ENCODE assay signal across 17 cellular contexts in genomic region chr1:232037774-232038388, GRCh38.
"Had no signal": no experiment of that assay in that cellular context is flagged by ENCODE, and none has a peak within 500 bp of the region (broad histone marks: within the 10 kb centered on the region; RNA-seq: fewer than 3 reads in every experiment).

No MANE protein-coding gene starts in this region.

- H3K9me3 Mint-ChIP-seq: activated CD4-positive, alpha-beta T cell treated with anti-CD3 and anti-CD28 coated beads, Interleukin-2, amount 10 ng/mL, durations not matched to agents 7 days and 5 days; activated naive CD4-positive, alpha-beta T cell treated with anti-CD3 and anti-CD28 coated beads for 36 hours; activated T-helper 17 cell treated with anti-CD3 and anti-CD28 coated beads, Interleukin-2, amount 50 U/mL, for 72 hours; memory B cell; T-helper 1 cell treated with Interleukin-12 subunit alpha and Interleukin-12 subunit beta and Interleukin-4 antibody, amounts not matched to agents 30 μg/mL and 1 μg/mL, for 36 hours had no signal

- H3K27me3 ChIP-seq: heart right ventricle, stomach had no signal

- H3K9me3 ChIP-seq: heart right ventricle, stomach had no signal

- H3K4me1 Mint-ChIP-seq: activated CD4-positive, alpha-beta T cell treated with anti-CD3 and anti-CD28 coated beads, Interleukin-2, amount 10 ng/mL, durations not matched to agents 7 days and 5 days; activated T-helper 17 cell treated with anti-CD3 and anti-CD28 coated beads, Interleukin-2, amount 50 U/mL, for 72 hours; memory B cell had no signal

- H3K27ac Mint-ChIP-seq: activated CD4-positive, alpha-beta T cell treated with anti-CD3 and anti-CD28 coated beads, Interleukin-2, amount 10 ng/mL, durations not matched to agents 7 days and 5 days; activated naive CD4-positive, alpha-beta T cell treated with anti-CD3 and anti-CD28 coated beads for 36 hours; activated T-helper 17 cell treated with anti-CD3 and anti-CD28 coated beads, Interleukin-2, amount 50 U/mL, for 72 hours; memory B cell; T-helper 1 cell treated with Interleukin-12 subunit alpha and Interleukin-12 subunit beta and Interleukin-4 antibody, amounts not matched to agents 30 μg/mL and 1 μg/mL, for 36 hours had no signal

- H3K36me3 ChIP-seq: stomach had no signal

- DNase-seq: activated CD4-positive, alpha-beta T cell treated with anti-CD3 and anti-CD28 coated beads, Interleukin-2, amount 10 ng/mL, durations not matched to agents 7 days and 5 days; activated CD4-positive, CD25-positive, alpha-beta regulatory T cell; activated CD8-positive, alpha-beta memory T cell treated with anti-CD3 and anti-CD28 coated beads for 24 hours; activated naive CD4-positive, alpha-beta T cell treated with anti-CD3 and anti-CD28 coated beads for 36 hours; activated T-cell treated with anti-CD3 and anti-CD28 coated beads for 4 hours; stimulated activated CD4-positive, alpha-beta T cell treated with anti-CD3 and anti-CD28 coated beads, Interleukin-4, amount 100 ng/mL, for 1 hour; stimulated activated CD8-positive, alpha-beta memory T cell treated with anti-CD3 and anti-CD28 coated beads, Interleukin-4, amount 100 ng/mL, for 48 hours; stomach had no signal

- H3K4me3 Mint-ChIP-seq: activated CD4-positive, alpha-beta T cell treated with anti-CD3 and anti-CD28 coated beads, Interleukin-2, amount 10 ng/mL, durations not matched to agents 7 days and 5 days; activated naive CD4-positive, alpha-beta T cell treated with anti-CD3 and anti-CD28 coated beads for 36 hours; activated T-helper 17 cell treated with anti-CD3 and anti-CD28 coated beads, Interleukin-2, amount 50 U/mL, for 72 hours; memory B cell; T-helper 1 cell treated with Interleukin-12 subunit alpha and Interleukin-12 subunit beta and Interleukin-4 antibody, amounts not matched to agents 30 μg/mL and 1 μg/mL, for 36 hours had no signal

- H3K4me3 ChIP-seq: heart right ventricle, stomach had no signal

- H3K27ac ChIP-seq: stomach had no signal

- FAIRE-seq: astrocyte, colon, islet of Langerhans, TTC549 had no signal

- ATAC-seq: activated T-helper 17 cell treated with anti-CD3 and anti-CD28 coated beads, Interleukin-2, amount 50 U/mL, for 72 hours; left lobe of liver had no signal

- H3K27me3 Mint-ChIP-seq: activated CD4-positive, alpha-beta T cell treated with anti-CD3 and anti-CD28 coated beads, Interleukin-2, amount 10 ng/mL, durations not matched to agents 7 days and 5 days; activated T-helper 17 cell treated with anti-CD3 and anti-CD28 coated beads, Interleukin-2, amount 50 U/mL, for 72 hours; memory B cell had no signal
